Comparison of ENCODE assay signal across 1 cellular context in genomic region chr2:72543527-72544216, GRCh38.
TF ChIP-seq lines count a peak whose summit lies in the region.

No MANE protein-coding gene starts in this region.

TF ChIP-seq in K562, 482 proteins besides CTCF, POLR2A, EP300 and RAD21 (continued from another document):
- TF ChIP-seq USF1 (CRISPR knock-in tag; IDR thresholded peaks at IDR 0.05) (no peak), SFPQ (IDR thresholded peaks at IDR 0.05; ENCODE audit: low read depth, low read length) (no peak), DMBX1 (CRISPR knock-in tag; IDR thresholded peaks at IDR 0.05; ENCODE audit: borderline replicate concordance) (peak; percentile 76; the same call in 1 of the 2 replicates), ZNF639 (CRISPR knock-in tag; conservative IDR thresholded peaks at IDR 0.05 in 1 of 2, IDR thresholded peaks at IDR 0.05 in 1 of 2) (peak in 1 of 2 experiments; percentile 74; a peak in 1 of 4 replicates), STAT5A (IDR thresholded peaks at IDR 0.05; ENCODE audit: borderline replicate concordance, low read length) (peak; percentile 97), GABPB2 (CRISPR knock-in tag; conservative IDR thresholded peaks at IDR 0.05) (no peak), CBX3 (IDR thresholded peaks at IDR 0.05; ENCODE audit: borderline replicate concordance in 1 of 2, low read length in 2 of 2) (peak in 1 of 2 experiments; percentile 70; a peak in 2 of 3 replicates), TCF3 (CRISPR knock-in tag; IDR thresholded peaks at IDR 0.05) (peak; percentile 97), GMEB1 (CRISPR knock-in tag; IDR thresholded peaks at IDR 0.05) (0 out of 2 replicates have a peak, but pooled peaks have one; percentile 15), FOXA3 (CRISPR knock-in tag; conservative IDR thresholded peaks at IDR 0.05 in 1 of 2, IDR thresholded peaks at IDR 0.05 in 1 of 2) (0 out of 4 replicates have a peak, but pooled peaks of 1 of the 2 experiments have one; percentile 27), LEF1 (IDR thresholded peaks at IDR 0.05) (peak; percentile 98), RNF2 (IDR thresholded peaks at IDR 0.05) (peak; percentile 93), TRIM24 (IDR thresholded peaks at IDR 0.05) (peak; percentile 97), MBD1 (CRISPR knock-in tag; IDR thresholded peaks at IDR 0.05) (no peak), NR2C2 (CRISPR knock-in tag; IDR thresholded peaks at IDR 0.05) (no peak), NR2C2 (tag; IDR thresholded peaks at IDR 0.05) (peak; percentile 54; the same call in 1 of the 2 replicates), ETV5 (CRISPR knock-in tag; IDR thresholded peaks at IDR 0.05; ENCODE audit: low read depth) (0 out of 2 replicates have a peak, but pooled peaks have one; percentile 42), ZNF274 (IDR thresholded peaks at IDR 0.05; ENCODE audit: borderline replicate concordance, low read depth, low read length) (peak; percentile 76), SOX6 (IDR thresholded peaks at IDR 0.05) (peak; percentile 96), ELF2 (CRISPR knock-in tag; IDR thresholded peaks at IDR 0.05) (no peak), KDM1A (IDR thresholded peaks at IDR 0.05) (peak; percentile 94 to 95), FOSL1 (tag; conservative IDR thresholded peaks at IDR 0.05) (peak; percentile 70), ZNF140 (CRISPR knock-in tag; IDR thresholded peaks at IDR 0.05) (no peak), ZBTB17 (CRISPR knock-in tag; IDR thresholded peaks at IDR 0.05) (peak; percentile 54; the same call in 1 of the 2 replicates), MYBL2 (IDR thresholded peaks at IDR 0.05; ENCODE audit: low read depth) (no peak), MYBL2 (CRISPR knock-in tag; IDR thresholded peaks at IDR 0.05; ENCODE audit: borderline replicate concordance) (no peak), ARID1B (IDR thresholded peaks at IDR 0.05) (peak; percentile 99)
TF ChIP-seq in K562: peak in this region for 125.
